ENCODE assay signal across 8 cellular contexts in the genomic region with DNA sequence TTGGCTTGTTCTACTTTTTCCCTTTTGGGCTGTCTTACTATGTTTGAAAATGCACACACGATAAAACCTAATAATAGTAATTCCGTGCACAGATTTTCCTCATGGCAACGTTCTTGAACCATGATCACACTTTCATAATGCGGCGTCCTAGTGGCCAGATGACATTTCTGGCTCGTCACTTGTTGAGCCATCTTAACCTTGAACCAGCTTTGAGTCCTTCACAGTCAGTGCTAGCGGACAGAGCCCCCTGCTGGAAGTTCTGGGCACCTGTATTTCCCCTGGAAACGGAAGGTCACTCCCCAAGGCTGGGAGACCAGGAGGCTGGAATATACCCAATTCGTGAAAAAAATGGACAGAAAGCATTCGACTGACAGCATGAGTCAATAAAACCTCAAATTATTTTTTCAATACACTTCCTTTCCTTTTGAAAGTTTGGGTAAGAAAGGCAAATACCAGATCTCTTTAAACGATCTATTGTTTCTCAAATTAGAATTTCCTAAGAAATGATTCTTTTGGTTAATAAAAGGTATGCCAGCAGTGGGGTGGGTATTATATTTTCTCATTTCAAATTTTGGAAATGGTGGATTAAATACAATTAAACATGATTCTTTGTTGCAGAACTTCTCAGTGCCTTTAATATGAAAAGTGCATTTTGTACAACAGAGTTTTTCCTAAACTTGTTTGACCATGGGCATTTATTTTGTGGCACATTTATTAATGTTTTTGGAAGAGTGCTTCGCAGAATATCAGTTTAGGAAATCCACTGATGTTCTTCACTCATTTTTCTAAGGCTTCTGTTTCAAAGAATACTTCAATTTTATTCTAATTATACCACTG.
DNase-seq lines count a peak whose midpoint lies in the region; ATAC-seq and TF ChIP-seq lines count a peak whose summit lies in the region.

No MANE protein-coding gene starts in this region.

- no peaks in the 10 kb centered on the region; the same call in 1 of the 2 replicates for H3K9me3 ChIP-seq in Loucy (ENCODE audit: insufficient read depth, low read depth, low read length)
- H3K9me3 ChIP-seq in adipocyte (ENCODE audit: control insufficient read depth, low read length) = no peaks in the 10 kb centered on the region
- no peaks in the 10 kb centered on the region for H3K9me3 ChIP-seq in gastrocnemius medialis

- H3K27me3 ChIP-seq in Loucy (ENCODE audit: insufficient read depth, low read length, poor library complexity, severe bottlenecking) (no peaks in the 10 kb centered on the region), adipocyte (replicated peaks; ENCODE audit: control insufficient read depth, insufficient read depth, low read length) (no peaks in the 10 kb centered on the region), gastrocnemius medialis (no peaks in the 10 kb centered on the region)

- H3K9ac ChIP-seq in Loucy (ENCODE audit: low read depth, low read length, poor library complexity, severe bottlenecking) (no peak overlapping the region), adipocyte (ENCODE audit: low read length) (peak overlapping the region; percentile 39)

- DNase-seq in HCEC 1CT = peak; percentile 59
- peak; percentile 37 to 76 for DNase-seq in SW 1271 (lab: John Stamatoyannopoulos, UW)
- DNase-seq in adipocyte (ENCODE audit: low read depth) = peak; percentile 92
- peak; percentile 85 for DNase-seq in left ventricle myocardium superior
- DNase-seq in gastrocnemius medialis = peak; percentile 78 to 91
- DNase-seq in NCI-H128 (lab: John Stamatoyannopoulos, UW; ENCODE audit: unreplicated experiment) = no peak

- H3K27ac ChIP-seq in gastrocnemius medialis = peak overlapping the region; percentile 78 to 99 (median 92)

- no peaks in the 10 kb centered on the region for H4K20me1 ChIP-seq in Loucy (ENCODE audit: insufficient read depth, low read length, poor library complexity, severe bottlenecking)

- TF ChIP-seq POLR2A in gastrocnemius medialis (IDR thresholded peaks at IDR 0.05) = no peak

- no peak overlapping the region for H3K4me3 ChIP-seq in Loucy (ENCODE audit: low read length, poor library complexity, severe bottlenecking)
- H3K4me3 ChIP-seq in adipocyte (ENCODE audit: low read length) = no peak overlapping the region
- peak overlapping the region in 1 of 4 donors; percentile 23 for H3K4me3 ChIP-seq in gastrocnemius medialis

- TF ChIP-seq CTCF in GM12874 (IDR thresholded peaks at IDR 0.05; ENCODE audit: insufficient read depth, low read depth, low read length) (peak; percentile 87), Loucy (conservative IDR thresholded peaks at IDR 0.05; ENCODE audit: low read length) (peak; percentile 80), gastrocnemius medialis (IDR thresholded peaks at IDR 0.05 in 4 of 5, conservative IDR thresholded peaks at IDR 0.05 in 1 of 5) (peak; percentile 94 to 96 (median 95))

- H3K4me1 ChIP-seq in Loucy (ENCODE audit: insufficient read depth, low read length, poor library complexity, severe bottlenecking) (no peaks in the 10 kb centered on the region), adipocyte (ENCODE audit: control insufficient read depth, insufficient read depth, low read length) (peaks cover 21% of the 10 kb centered on the region), gastrocnemius medialis (peaks cover 38 to 52% of the 10 kb centered on the region in 2 donors)

- H3K36me3 ChIP-seq in Loucy (ENCODE audit: insufficient read depth, low read length) (no peaks in the 10 kb centered on the region), adipocyte (ENCODE audit: control insufficient read depth, insufficient read depth, low read length, severe bottlenecking) (no peaks in the 10 kb centered on the region), gastrocnemius medialis (no peaks in the 10 kb centered on the region)

- no peaks in the 10 kb centered on the region for H3K79me2 ChIP-seq in Loucy (ENCODE audit: insufficient read depth, low read length)

- no peak overlapping the region for H3K4me2 ChIP-seq in Loucy (ENCODE audit: low read depth, low read length, poor library complexity, severe bottlenecking)

- intact Hi-C loops in left ventricle myocardium superior (cut with micrococcal nuclease) (loop anchor here (5.0 to 10.0 kb wide), 2 partner anchors 392 to 534 kb away; no protein-coding TSS in a partner anchor), gastrocnemius medialis (cut with DNase I; ENCODE audit: low total_unique reads) (loop anchor here (1.0 to 5.0 kb wide), 9 partner anchors 142 to 774 kb away; no protein-coding TSS in a partner anchor)

- in situ Hi-C loops in gastrocnemius medialis (cut with MboI; ENCODE audit: low sequenced_read_pairs in 4 of 4) = loop anchor here (5.0 to 25.0 kb wide), 8 partner anchors 242 to 772 kb away; no protein-coding TSS in a partner anchor

- ATAC-seq in left ventricle myocardium superior (peak; percentile 85), gastrocnemius medialis (peak; percentile 88 to 96)

- no peaks in the 10 kb centered on the region for H3F3A ChIP-seq in Loucy (ENCODE audit: low read depth)

- no peaks in the 10 kb centered on the region for H3K9me2 ChIP-seq in Loucy (replicated peaks; ENCODE audit: low read depth, low read length)

- no peak overlapping the region for H2AFZ ChIP-seq in Loucy (ENCODE audit: low read length)
